In genomic region chr6:158817298-158818007, GRCh38 we compare ENCODE assay signal across 8 cellular contexts. TPM values are rescaled to one million over a fixed set of nuclear protein-coding genes. Genes with fewer than 3 reads are reported as not detected.
DNase-seq lines count a peak whose midpoint lies in the region; ATAC-seq, FAIRE-seq and TF ChIP-seq lines count a peak whose summit lies in the region.

No MANE protein-coding gene starts in this region.

- no peaks in the 10 kb centered on the region for H3K9me3 ChIP-seq in CD8-positive, alpha-beta memory T cell (ENCODE audit: low read length)
- H3K9me3 ChIP-seq in esophagus muscularis mucosa = no peaks in the 10 kb centered on the region

- H3K4me3 ChIP-seq in CD8-positive, alpha-beta memory T cell (ENCODE audit: low read length) = peak overlapping the region; percentile 94
- H3K4me3 ChIP-seq in esophagus muscularis mucosa = peak overlapping the region; percentile 69 to 95 (median 94)

- intact Hi-C loops in activated CD4-positive, alpha-beta T cell treated with anti-CD3 and anti-CD28 coated beads, Interleukin-2, amount 10 ng/mL, durations not matched to agents 24 days and 14 days (cut with micrococcal nuclease) = loop anchor here (1.0 to 2.0 kb wide), 3 partner anchors 33 to 165 kb away; no protein-coding TSS in a partner anchor
- intact Hi-C loops in esophagus muscularis mucosa (cut with DNase I) = loop anchor here (2.0 kb wide), 3 partner anchors 33 to 111 kb away; no protein-coding TSS in a partner anchor

- peaks cover 4% of the 10 kb centered on the region for H3K36me3 ChIP-seq in CD8-positive, alpha-beta memory T cell (ENCODE audit: insufficient read depth, low read length)
- peaks cover 0 to 8% (median 2%) of the 10 kb centered on the region in 4 donors for H3K36me3 ChIP-seq in esophagus muscularis mucosa

- WGBS in esophagus muscularis mucosa = 12% methylated on average over 20 of the region's 20 CpGs

- H3K27me3 Mint-ChIP-seq in CD8-positive, alpha-beta memory T cell = peaks cover 0 to 3% of the 10 kb centered on the region in 2 donors
- no peaks in the 10 kb centered on the region for H3K27me3 Mint-ChIP-seq in activated CD4-positive, alpha-beta T cell treated with anti-CD3 and anti-CD28 coated beads, Interleukin-2, amount 10 ng/mL, durations not matched to agents 24 days and 14 days

- no peaks in the 10 kb centered on the region for H3K27me3 ChIP-seq in CD8-positive, alpha-beta memory T cell (ENCODE audit: insufficient read depth, low read length, poor library complexity, severe bottlenecking)
- no peaks in the 10 kb centered on the region for H3K27me3 ChIP-seq in esophagus muscularis mucosa

- no peak for TF ChIP-seq POLR2A in esophagus muscularis mucosa (IDR thresholded peaks at IDR 0.05; ENCODE audit: low read depth)

- H3K4me3 Mint-ChIP-seq in CD8-positive, alpha-beta memory T cell = peak overlapping the region; percentile 98 to 100 (median 99)
- H3K4me3 Mint-ChIP-seq in activated CD4-positive, alpha-beta T cell treated with anti-CD3 and anti-CD28 coated beads, Interleukin-2, amount 10 ng/mL, durations not matched to agents 24 days and 14 days = peak overlapping the region; percentile 88

- TF ChIP-seq CTCF in esophagus muscularis mucosa (IDR thresholded peaks at IDR 0.05) (no peak), D721Med (IDR thresholded peaks at IDR 0.05; ENCODE audit: insufficient read depth, missing control alignments) (no peak)

- TF ChIP-seq EP300 in esophagus muscularis mucosa (IDR thresholded peaks at IDR 0.05) = no peak

- H3K4me1 Mint-ChIP-seq in CD8-positive, alpha-beta memory T cell = peaks cover 54 to 62% (median 58%) of the 10 kb centered on the region in 3 donors
- peaks cover 49% of the 10 kb centered on the region for H3K4me1 Mint-ChIP-seq in activated CD4-positive, alpha-beta T cell treated with anti-CD3 and anti-CD28 coated beads, Interleukin-2, amount 10 ng/mL, durations not matched to agents 24 days and 14 days

- H3K27ac ChIP-seq in CD8-positive, alpha-beta memory T cell (ENCODE audit: low read depth, low read length) = peak overlapping the region; percentile 99
- peak overlapping the region; percentile 98 to 100 (median 98) for H3K27ac ChIP-seq in esophagus muscularis mucosa (replicated peaks in 1 of 4)

- CTCF ChIA-PET in CD8-positive, alpha-beta memory T cell (lab: Charles Lee) = interaction anchor here (0.9 to 1.5 kb wide), 4 partner anchors 10 to 100 kb away, joined by 3 to 5 read pairs (median 4); no protein-coding TSS in a partner anchor

- POLR2A ChIA-PET in CD8-positive, alpha-beta memory T cell (lab: Charles Lee) = interaction anchor here (0.7 to 2.2 kb wide), 4 partner anchors 10 to 52 kb away, joined by 3 to 28 read pairs (median 12); no protein-coding TSS in a partner anchor

- H3K9me3 Mint-ChIP-seq in CD8-positive, alpha-beta memory T cell = peaks cover 0 to 2% (median 0%) of the 10 kb centered on the region in 5 donors
- peaks cover 5% of the 10 kb centered on the region for H3K9me3 Mint-ChIP-seq in activated CD4-positive, alpha-beta T cell treated with anti-CD3 and anti-CD28 coated beads, Interleukin-2, amount 10 ng/mL, durations not matched to agents 24 days and 14 days

- peaks cover 55% of the 10 kb centered on the region for H3K4me1 ChIP-seq in CD8-positive, alpha-beta memory T cell (ENCODE audit: insufficient read depth, low read length)
- peaks cover 45 to 60% (median 56%) of the 10 kb centered on the region in 4 donors for H3K4me1 ChIP-seq in esophagus muscularis mucosa

- DNase-seq in CD8-positive, alpha-beta memory T cell = peak in 3 of 5 donors; percentile 31 to 62 (median 38)
- DNase-seq in Kasumi-1 (lab: John Stamatoyannopoulos, UW) (peak; percentile 10 to 49), esophagus muscularis mucosa (ENCODE audit: extremely low spot score) (no peak), myocyte (ENCODE audit: low read depth) (peak; percentile 59), NCI-H446 treated with DMSO at 0.1 percent for 48 hours (lab: John Stamatoyannopoulos, UW) (no peak), D721Med (ENCODE audit: insufficient read length, low spot score) (no peak)
- DNase-seq in activated CD4-positive, alpha-beta T cell treated with anti-CD3 and anti-CD28 coated beads, Interleukin-2, amount 10 ng/mL, durations not matched to agents 24 days and 14 days = peak; percentile 82

- H3K36me3 Mint-ChIP-seq in CD8-positive, alpha-beta memory T cell = peaks cover 21 to 56% (median 28%) of the 10 kb centered on the region in 3 donors
- H3K36me3 Mint-ChIP-seq in activated CD4-positive, alpha-beta T cell treated with anti-CD3 and anti-CD28 coated beads, Interleukin-2, amount 10 ng/mL, durations not matched to agents 24 days and 14 days (ENCODE audit: low read depth) = peaks cover 50% of the 10 kb centered on the region

- FAIRE-seq in D721Med (lab: Jason Lieb, UNC) = no peak

- ATAC-seq in HG03378 (IDR thresholded peaks at IDR 0.05; ENCODE audit: unreplicated experiment) = no peak

- peak overlapping the region; percentile 88 to 100 (median 99) for H3K27ac Mint-ChIP-seq in CD8-positive, alpha-beta memory T cell
- peak overlapping the region; percentile 86 for H3K27ac Mint-ChIP-seq in activated CD4-positive, alpha-beta T cell treated with anti-CD3 and anti-CD28 coated beads, Interleukin-2, amount 10 ng/mL, durations not matched to agents 24 days and 14 days

RNA-seq across cellular contexts. Expression of gene EZR, which starts 1.7 kb away (rescaled TPM):
- 100 to 1,000 TPM; 296 to 299 TPM for total RNA-seq in CD8-positive, alpha-beta memory T cell
- 325 TPM for polyA plus RNA-seq in CD8-positive, alpha-beta memory T cell
- total RNA-seq in activated CD4-positive, alpha-beta T cell treated with anti-CD3 and anti-CD28 coated beads, Interleukin-2, amount 10 ng/mL, durations not matched to agents 24 days and 14 days = 204 and 215 TPM in 2 replicates
- 100 to 1,000 TPM; 205 to 226 (median 212) TPM for total RNA-seq in esophagus muscularis mucosa
- 41.2 and 71.0 TPM in 2 replicates for total RNA-seq in myocyte
- 96.7 TPM for polyA plus RNA-seq in myocyte (2012)

Comparison
In these comparisons a context has a peak if more than half of its experiments do, and no peak if none do; other contexts are left out.
1. DNase-seq: peak in CD8-positive, alpha-beta memory T cell (3 of 5), Kasumi-1 (2 of 2), activated CD4-positive, alpha-beta T cell treated with anti-CD3 and anti-CD28 coated beads, Interleukin-2, amount 10 ng/mL, durations not matched to agents 24 days and 14 days (single experiment) and myocyte (single experiment); none in esophagus muscularis mucosa (single experiment), NCI-H446 treated with DMSO at 0.1 percent for 48 hours (single experiment) and D721Med (single experiment).